Comparison of ENCODE assay signal across 8 cellular contexts in genomic region chr1:219173434-219173757, GRCh38. TPM values are rescaled to one million over a fixed set of nuclear protein-coding genes. Genes with fewer than 3 reads are reported as not detected.
DNase-seq lines count a peak whose midpoint lies in the region; ATAC-seq and TF ChIP-seq lines count a peak whose summit lies in the region.

No MANE protein-coding gene starts in this region.

- H3K4me3 ChIP-seq in AG04449 (ENCODE audit: low read depth, low read length) (peak overlapping the region; percentile 74), OCI-LY7 (ENCODE audit: low read depth, low read length, poor library complexity, severe bottlenecking) (peak overlapping the region; percentile 85), fibroblast of lung (replicated peaks in 1 of 4; ENCODE audit: control extremely low read depth in 1 of 4, insufficient read depth in 1 of 4, low read depth in 3 of 4, low read length in 4 of 4) (peak overlapping the region in 3 of 4 experiments; percentile 49 to 74 (median 57))

- no peaks in the 10 kb centered on the region; the same call in 1 of the 2 replicates for H3K36me3 ChIP-seq in OCI-LY7 (ENCODE audit: insufficient read depth, low read length)
- no peaks in the 10 kb centered on the region for H3K36me3 ChIP-seq in fibroblast of lung (ENCODE audit: control insufficient read depth, insufficient read depth, low read length)

- no TSS peak for BruUV-seq in OCI-LY7 (replicated peaks; lab: Mats Ljungman, UMichigan)

- H4K20me1 ChIP-seq in OCI-LY7 (ENCODE audit: insufficient read depth, low read length) (no peaks in the 10 kb centered on the region), fibroblast of lung (ENCODE audit: control insufficient read depth, extremely low read depth, insufficient read depth, low read length) (no peaks in the 10 kb centered on the region)

- peak overlapping the region; percentile 96 for H3K27ac Mint-ChIP-seq in stimulated activated effector memory CD8-positive, alpha-beta T cell treated with anti-CD3 and anti-CD28 coated beads, Interleukin-12 subunit alpha, Interleukin-12 subunit beta, amount 100 ng/mL, for 72 hours

- peak overlapping the region; percentile 93 for H3K4me3 Mint-ChIP-seq in stimulated activated effector memory CD8-positive, alpha-beta T cell treated with anti-CD3 and anti-CD28 coated beads, Interleukin-12 subunit alpha, Interleukin-12 subunit beta, amount 100 ng/mL, for 72 hours

- DNase-seq in AG04449 (ENCODE audit: low read depth, low spot score), result no peak
- no peak for DNase-seq in OCI-LY7 (ENCODE audit: low spot score)
- no peak for DNase-seq in fibroblast of lung (ENCODE audit: low read depth in 2 of 2)
- DNase-seq in stimulated activated effector memory CD8-positive, alpha-beta T cell treated with anti-CD3 and anti-CD28 coated beads, Interleukin-12 subunit alpha, Interleukin-12 subunit beta, amount 100 ng/mL, for 72 hours (ENCODE audit: low spot score in 2 of 2), result no peak
- no peak for DNase-seq in G401 (ENCODE audit: low spot score)
- no peak for DNase-seq in NCI-H748 (lab: John Stamatoyannopoulos, UW; ENCODE audit: unreplicated experiment)
- no peak for DNase-seq in UCSD-AML1 (lab: John Stamatoyannopoulos, UW; ENCODE audit: unreplicated experiment)

- H2AFZ ChIP-seq in OCI-LY7 (ENCODE audit: low read length) (peak overlapping the region; percentile 94), fibroblast of lung (ENCODE audit: low read length) (peak overlapping the region; percentile 64)

- POLR2A ChIA-PET in AG04449 (lab: Yijun Ruan, JAX), result interaction anchor here (0.6 to 0.7 kb wide), 4 partner anchors 8 to 177 kb away, joined by 3 read pairs; no protein-coding TSS in a partner anchor
- POLR2A ChIA-PET in OCI-LY7 (lab: Charles Lee), result interaction anchor here (0.6 to 2.4 kb wide), 9 partner anchors 10 to 1416 kb away, joined by 3 to 27 read pairs (median 3); no protein-coding TSS in a partner anchor

- H3K4me1 ChIP-seq in OCI-LY7 (ENCODE audit: insufficient read depth, low read length, poor library complexity, severe bottlenecking) (peaks cover 15% of the 10 kb centered on the region), fibroblast of lung (ENCODE audit: control insufficient read depth, extremely low read depth, insufficient read depth, low read length) (no peaks in the 10 kb centered on the region)

- no peaks in the 10 kb centered on the region for H3K9me3 Mint-ChIP-seq in stimulated activated effector memory CD8-positive, alpha-beta T cell treated with anti-CD3 and anti-CD28 coated beads, Interleukin-12 subunit alpha, Interleukin-12 subunit beta, amount 100 ng/mL, for 72 hours

- intact Hi-C loops in OCI-LY7 (cut with micrococcal nuclease; ENCODE audit: unreplicated experiment), result loop anchor here (10.0 kb wide), 1 partner anchor 889 kb away; the partner anchor contains the start of gene RRP15

- peak; percentile 0 for ATAC-seq in GM21423 (IDR thresholded peaks at IDR 0.05; ENCODE audit: unreplicated experiment)
- ATAC-seq in stimulated activated effector memory CD8-positive, alpha-beta T cell treated with anti-CD3 and anti-CD28 coated beads, Interleukin-12 subunit alpha, Interleukin-12 subunit beta, amount 100 ng/mL, for 72 hours, result no peak

- TF ChIP-seq CTCF in AG04449 (IDR thresholded peaks at IDR 0.05; ENCODE audit: insufficient read depth, low read length, missing control alignments) (no peak), OCI-LY7 (conservative IDR thresholded peaks at IDR 0.05; ENCODE audit: low read length) (no peak), fibroblast of lung (conservative IDR thresholded peaks at IDR 0.05 in 1 of 2, IDR thresholded peaks at IDR 0.05 in 1 of 2; ENCODE audit: low read depth in 1 of 2, low read length in 2 of 2) (no peak)

- H3K9ac ChIP-seq in fibroblast of lung (ENCODE audit: insufficient read depth, low read length), result no peak overlapping the region

- H3K4me1 Mint-ChIP-seq in stimulated activated effector memory CD8-positive, alpha-beta T cell treated with anti-CD3 and anti-CD28 coated beads, Interleukin-12 subunit alpha, Interleukin-12 subunit beta, amount 100 ng/mL, for 72 hours, result peaks cover 41% of the 10 kb centered on the region

- H3K79me2 ChIP-seq in OCI-LY7 (ENCODE audit: insufficient read depth, low read depth, low read length), result peaks cover 13% of the 10 kb centered on the region
- H3K79me2 ChIP-seq in fibroblast of lung (ENCODE audit: control insufficient read depth, insufficient read depth, low read length), result peaks cover 12% of the 10 kb centered on the region

- H3K4me2 ChIP-seq in OCI-LY7 (ENCODE audit: low read length), result peak overlapping the region; percentile 96
- H3K4me2 ChIP-seq in fibroblast of lung (ENCODE audit: extremely low read depth, insufficient read depth, low read length), result peak overlapping the region; percentile 74

- H3K27ac ChIP-seq in OCI-LY7 (ENCODE audit: low read depth, low read length, poor library complexity, severe bottlenecking) (no peak overlapping the region), fibroblast of lung (ENCODE audit: insufficient read depth, low read length) (peak overlapping the region; percentile 84)

- H3K9me2 ChIP-seq in OCI-LY7 (ENCODE audit: insufficient read depth, low read length), result no peaks in the 10 kb centered on the region

- H3K27me3 ChIP-seq in fibroblast of lung (ENCODE audit: control insufficient read depth, insufficient read depth, low read length), result no peaks in the 10 kb centered on the region

- peaks cover 13% of the 10 kb centered on the region for H3K36me3 Mint-ChIP-seq in stimulated activated effector memory CD8-positive, alpha-beta T cell treated with anti-CD3 and anti-CD28 coated beads, Interleukin-12 subunit alpha, Interleukin-12 subunit beta, amount 100 ng/mL, for 72 hours

- CTCF ChIA-PET in AG04449 (lab: Yijun Ruan, JAX), result interaction anchor here (0.9 to 1.2 kb wide), 2 partner anchors 13 to 16 kb away, joined by 4 read pairs; no protein-coding TSS in a partner anchor
- CTCF ChIA-PET in OCI-LY7 (lab: Charles Lee; ENCODE audit: unreplicated experiment), result no interaction called here

- in situ Hi-C loops in G401 (cut with HindIII; ENCODE audit: low sequenced_read_pairs), result no loop called here

- peaks cover 6% of the 10 kb centered on the region; the same call in 1 of the 2 replicates for H3K9me3 ChIP-seq in OCI-LY7 (ENCODE audit: low read length)
- no peaks in the 10 kb centered on the region for H3K9me3 ChIP-seq in fibroblast of lung (ENCODE audit: control insufficient read depth, insufficient read depth, low read depth, low read length)

RNA-seq across cellular contexts. Expression of gene LYPLAL1, which starts 0.3 kb away (rescaled TPM):
- total RNA-seq in OCI-LY7 (2014; rRNA removed; shearing (Covaris generic)), result 13.2 and 19.6 TPM in 2 replicates
- total RNA-seq in OCI-LY7 (2022), result 24.3 and 32.1 TPM in 2 replicates
- total RNA-seq in fibroblast of lung, result 51.5 and 52.6 TPM in 2 replicates
- 22.2 and 29.9 TPM in 2 replicates for polyA plus RNA-seq in fibroblast of lung
- polyA plus RNA-seq in fibroblast of lung (2012), result 24.8 and 33.5 TPM in 2 replicates
- 1.9 and 3.4 TPM in 2 replicates for polyA minus RNA-seq in fibroblast of lung (ENCODE audit: low replicate concordance)
- 11.1 and 11.5 TPM in 2 replicates for total RNA-seq in G401 (2014; rRNA removed; shearing (Covaris generic))
